In genomic region chr9:87872079-87872624, GRCh38 we compare ENCODE assay signal across 17 cellular contexts. TPM values are rescaled to one million over a fixed set of nuclear protein-coding genes. Genes with fewer than 3 reads are reported as not detected.
DNase-seq lines count a peak whose midpoint lies in the region; ATAC-seq and TF ChIP-seq lines count a peak whose summit lies in the region.
"Had no signal": no experiment of that assay in that cellular context is flagged by ENCODE, and none has a peak within 500 bp of the region (broad histone marks: within the 10 kb centered on the region; RNA-seq: fewer than 3 reads in every experiment).

No MANE protein-coding gene starts in this region.

- H3K4me3 Mint-ChIP-seq in H9: no peak overlapping the region
- H3K4me3 Mint-ChIP-seq: activated naive CD8-positive, alpha-beta T cell; naive thymus-derived CD4-positive, alpha-beta T cell had no signal

- no peak overlapping the region for H3K4me2 ChIP-seq in SK-N-SH
- H3K4me2 ChIP-seq in H9 (ENCODE audit: insufficient read depth, insufficient read length, low read length): no peak overlapping the region

- H2BK12ac ChIP-seq in H9 (ENCODE audit: insufficient read length, low read depth, low read length): no peak overlapping the region

- no peak for TF ChIP-seq RAD21 in SK-N-SH (IDR thresholded peaks at IDR 0.05; ENCODE audit: low read length)

- no peak for TF ChIP-seq POLR2A in testis (IDR thresholded peaks at IDR 0.05)

- CTCF ChIA-PET in SK-N-SH (lab: Yijun Ruan, JAX): interaction anchor here (1.2 kb wide), 1 partner anchor 10 kb away, joined by 4 read pairs; the partner anchor contains the start of gene SPATA31E1

- DNase-seq in SK-N-SH: peak; percentile 85
- DNase-seq in anterior cingulate cortex (lab: John Stamatoyannopoulos, UW): peak in 37 of 58 donors; percentile 4 to 72 (median 39)
- DNase-seq in islet precursor cell: peak; percentile 59
- peak; percentile 61 for DNase-seq in testis
- DNase-seq in SW480 (ENCODE audit: low spot score): no peak
- DNase-seq in stimulated activated CD4-positive, alpha-beta T cell treated with anti-CD3 and anti-CD28 coated beads, Interleukin-2, amount 100 ng/mL, for 48 hours: no peak
- DNase-seq in H9: no peak
- DNase-seq: Caco-2; cortex of kidney; NCI-H1105; NK-92 treated with Interleukin-12 subunit alpha and Interleukin-12 subunit beta, amount 100 ng/mL, for 24 hours had no signal

- H3K9me3 ChIP-seq in SK-N-SH: no peaks in the 10 kb centered on the region
- H3K9me3 ChIP-seq in testis: no peaks in the 10 kb centered on the region
- H3K9me3 ChIP-seq in H9 (ENCODE audit: control insufficient read depth, low read depth, low read length): no peaks in the 10 kb centered on the region
- H3K9me3 ChIP-seq: Caco-2, SJSA1 had no signal

- H2BK15ac ChIP-seq in H9 (ENCODE audit: low read depth, low read length): no peak overlapping the region

- H3K36me3 Mint-ChIP-seq in H9 (ENCODE audit: insufficient read depth in 1 of 3, low read depth in 3 of 3): peaks cover 2 to 4% (median 2%) of the 10 kb centered on the region in 3 experiments; a peak in 3 of 7 replicates
- H3K36me3 Mint-ChIP-seq: activated naive CD8-positive, alpha-beta T cell; naive thymus-derived CD4-positive, alpha-beta T cell had no signal

- peak in 1 of 2 experiments; percentile 43; a peak in 1 of 4 replicates for TF ChIP-seq EP300 in SK-N-SH (IDR thresholded peaks at IDR 0.05; ENCODE audit: borderline replicate concordance in 1 of 2, low read depth in 1 of 2, low read length in 1 of 2)

- H3K4me1 Mint-ChIP-seq in H9: peaks cover 17 to 19% of the 10 kb centered on the region in 2 experiments

- no peak; the same call in 2 of the 3 replicates for ATAC-seq in SK-N-SH treated with all-trans-retinoic acid at 6 μM for 48 hours
- ATAC-seq: naive thymus-derived CD4-positive, alpha-beta T cell had no signal

- H3K4ac ChIP-seq in H9 (ENCODE audit: low read depth, low read length): no peak overlapping the region

- POLR2A ChIA-PET in SK-N-SH (lab: Yijun Ruan, JAX): no interaction called here

- H3T11ph ChIP-seq in H9 (ENCODE audit: low read length): no peak overlapping the region

- H3K79me2 ChIP-seq in SK-N-SH (ENCODE audit: insufficient read depth): no peaks in the 10 kb centered on the region
- no peaks in the 10 kb centered on the region for H3K79me2 ChIP-seq in H9 (ENCODE audit: insufficient read depth, low read length)

- no peak overlapping the region; a peak in 1 of 4 replicates for H3K27ac ChIP-seq in SK-N-SH (ENCODE audit: low read depth in 2 of 2, low read length in 1 of 2)
- no peak overlapping the region for H3K27ac ChIP-seq in testis
- H3K27ac ChIP-seq in H9 (ENCODE audit: insufficient read length, low read depth, low read length): no peak overlapping the region
- H3K27ac ChIP-seq: SJSA1 had no signal

- no peak overlapping the region for H4K8ac ChIP-seq in H9 (replicated peaks; ENCODE audit: insufficient read length, low read depth, low read length)

- H3K36me3 ChIP-seq in SK-N-SH (replicated peaks in 1 of 2; ENCODE audit: control insufficient read depth in 1 of 2, insufficient read depth in 2 of 2, low read length in 1 of 2) (no peaks in the 10 kb centered on the region), testis (ENCODE audit: low read depth, missing control alignments) (no peaks in the 10 kb centered on the region)
- H3K36me3 ChIP-seq: SJSA1 had no signal

- no peaks in the 10 kb centered on the region for H3K23me2 ChIP-seq in H9 (ENCODE audit: insufficient read length, low read depth, low read length, poor library complexity, severe bottlenecking)

- H3K18ac ChIP-seq in H9 (ENCODE audit: insufficient read length, low read depth, low read length): no peak overlapping the region

- H3K9ac ChIP-seq in SK-N-SH (no peak overlapping the region), H9 (ENCODE audit: extremely low read depth, insufficient read length, low read length) (no peak overlapping the region)

- no peak overlapping the region for H2BK5ac ChIP-seq in H9 (ENCODE audit: insufficient read length, low read length)

- intact Hi-C loops in testis (cut with DNase I; ENCODE audit: low total_unique reads): no loop called here

- no peaks in the 10 kb centered on the region for H3K9me2 ChIP-seq in SK-N-SH

- H3K23ac ChIP-seq in H9 (ENCODE audit: insufficient read length, low read depth, low read length): no peak overlapping the region

- no peak for TF ChIP-seq CTCF in SK-N-SH (IDR thresholded peaks at IDR 0.05)
- TF ChIP-seq CTCF in testis (IDR thresholded peaks at IDR 0.05): no peak
- TF ChIP-seq CTCF in H9 (conservative IDR thresholded peaks at IDR 0.05): no peak

- no peak overlapping the region for H3K56ac ChIP-seq in H9 (ENCODE audit: insufficient read length, low read depth, low read length)

- no peak overlapping the region for H2AK5ac ChIP-seq in H9 (ENCODE audit: insufficient read length, low read length)

- no peaks in the 10 kb centered on the region for H3F3A ChIP-seq in SK-N-SH (replicated peaks; ENCODE audit: insufficient read depth)

- H3K14ac ChIP-seq in H9 (ENCODE audit: insufficient read depth, low read length): no peak overlapping the region; the same call in 1 of the 2 replicates

- no peak overlapping the region for H2BK120ac ChIP-seq in H9 (ENCODE audit: low read depth, low read length, poor library complexity, severe bottlenecking)

- H4K20me1 ChIP-seq in SK-N-SH (ENCODE audit: insufficient read depth) (no peaks in the 10 kb centered on the region), H9 (ENCODE audit: control insufficient read depth, insufficient read depth, insufficient read length) (no peaks in the 10 kb centered on the region)

- no peak overlapping the region for H3K27ac Mint-ChIP-seq in H9
- H3K27ac Mint-ChIP-seq: activated naive CD8-positive, alpha-beta T cell; naive thymus-derived CD4-positive, alpha-beta T cell had no signal

- H3K9me3 Mint-ChIP-seq in H9: 0 out of 5 replicates have a peak, but pooled peaks cover 0 to 3% of the 10 kb centered on the region in 2 experiments

- H3K4me3 ChIP-seq in SK-N-SH (ENCODE audit: low read depth in 2 of 2, low read length in 1 of 2) (no peak overlapping the region), testis (no peak overlapping the region)
- H3K4me3 ChIP-seq: SJSA1 had no signal

- H4K5ac ChIP-seq in H9 (ENCODE audit: insufficient read length, low read depth, low read length): no peak overlapping the region

- no peak overlapping the region for H4K91ac ChIP-seq in H9 (ENCODE audit: insufficient read length, low read depth, low read length)

- peaks cover 3% of the 10 kb centered on the region; the same call in 1 of the 2 replicates for H3K27me3 Mint-ChIP-seq in H9 (ENCODE audit: low read depth)

- H2AFZ ChIP-seq in SK-N-SH (ENCODE audit: low read depth) (no peak overlapping the region), H9 (ENCODE audit: low read length) (no peak overlapping the region)

- H2BK20ac ChIP-seq in H9 (ENCODE audit: low read depth, low read length, poor library complexity, severe bottlenecking): no peak overlapping the region

- WGBS in SK-N-SH (ENCODE audit: low lambda C conversion rate): 61% methylated on average over 2 of the region's 8 CpGs
- WGBS in testis, 2 donors: 67 to 100% methylated on average over 1 to 8 of the region's 8 CpGs
- WGBS in H9 (ENCODE audit: extremely low coverage, insufficient read length, low lambda C conversion rate): no CpG with 5 or more reads among the region's 8 CpGs

- H3K4me1 ChIP-seq in SK-N-SH (ENCODE audit: control insufficient read depth in 1 of 2, insufficient read depth in 2 of 2, low read depth in 1 of 2, low read length in 1 of 2) (peaks cover 0 to 18% of the 10 kb centered on the region in 2 experiments; a peak in 1 of 4 replicates), testis (peaks cover 6% of the 10 kb centered on the region), H9 (ENCODE audit: insufficient read depth, low read length) (peaks cover 4% of the 10 kb centered on the region; the same call in 1 of the 2 replicates)

- H3K79me1 ChIP-seq in H9 (ENCODE audit: insufficient read depth, low read depth, low read length, poor library complexity, severe bottlenecking): no peaks in the 10 kb centered on the region

- no peaks in the 10 kb centered on the region for H3K27me3 ChIP-seq in SK-N-SH (ENCODE audit: insufficient read depth)
- H3K27me3 ChIP-seq in testis: no peaks in the 10 kb centered on the region
- no peaks in the 10 kb centered on the region for H3K27me3 ChIP-seq in H9 (ENCODE audit: insufficient read depth, low read length)
- H3K27me3 ChIP-seq: SJSA1 had no signal

TF ChIP-seq in SK-N-SH, 30 proteins besides CTCF, POLR2A, EP300 and RAD21 (continues in another document):
- TF ChIP-seq PBX3 (IDR thresholded peaks at IDR 0.05) (no peak), GABPA (IDR thresholded peaks at IDR 0.05; ENCODE audit: low read depth) (no peak)

TF ChIP-seq in SK-N-SH treated with all-trans-retinoic acid at 6 μM for 48 hours, 23 proteins besides CTCF, POLR2A, EP300 and RAD21 (continues in another document):
- no peak for TF ChIP-seq TCF4 (CRISPR knock-in tag; IDR thresholded peaks at IDR 0.05; ENCODE audit: borderline replicate concordance)
- no peak for TF ChIP-seq RARB (CRISPR knock-in tag; IDR thresholded peaks at IDR 0.05)
- TF ChIP-seq ISL1 (CRISPR knock-in tag; IDR thresholded peaks at IDR 0.05): no peak
- no peak for TF ChIP-seq CREB5 (CRISPR knock-in tag; IDR thresholded peaks at IDR 0.05; ENCODE audit: low read depth)
- TF ChIP-seq ZFP3 (CRISPR knock-in tag; IDR thresholded peaks at IDR 0.05): no peak
- no peak for TF ChIP-seq ZNF565 (CRISPR knock-in tag; conservative IDR thresholded peaks at IDR 0.05; ENCODE audit: low read depth)

RNA-seq across cellular contexts. Expression of gene SPATA31E1, which starts 10.5 kb away (rescaled TPM):
- polyA plus RNA-seq in SK-N-SH (2012; rRNA removed): not detected in 2 replicates
- polyA plus RNA-seq in SK-N-SH (2012; cell fraction: cytosol; rRNA removed): not detected in 2 replicates
- polyA plus RNA-seq in SK-N-SH (2012; cell fraction: nucleus; rRNA removed): not detected in 2 replicates
- total RNA-seq in testis: 1 to 10 TPM; 4.6 to 4.8 TPM
- 25.0 TPM for polyA plus RNA-seq in testis (ENCODE audit: insufficient read depth, low read depth, low replicate concordance)
- total RNA-seq in H9 (2021): 0.07 and 0.09 TPM in 2 replicates
- total RNA-seq: Caco-2; kidney epithelial cell; naive thymus-derived CD4-positive, alpha-beta T cell had no signal
- polyA plus RNA-seq: naive thymus-derived CD4-positive, alpha-beta T cell had no signal

RNA-seq across cellular contexts. Expression of gene SPATA31C1, which starts 45.6 kb away (rescaled TPM):
- polyA plus RNA-seq in SK-N-SH (2012; rRNA removed) (not detected in 2 replicates), testis (ENCODE audit: insufficient read depth, low read depth, low replicate concordance) (21.1 TPM)
- not detected in 2 replicates for polyA plus RNA-seq in SK-N-SH (2012; cell fraction: cytosol; rRNA removed)
- polyA plus RNA-seq in SK-N-SH (2012; cell fraction: nucleus; rRNA removed): not detected in 2 replicates
- total RNA-seq in testis (10 to 100 TPM in 1 of 2 donors, 1 to 10 TPM in 1; 5.9 to 13.5 TPM), H9 (2021) (0.15 TPM in 2 replicates)
- total RNA-seq: Caco-2; kidney epithelial cell; naive thymus-derived CD4-positive, alpha-beta T cell; SJSA1 had no signal
- polyA plus RNA-seq: naive thymus-derived CD4-positive, alpha-beta T cell; thymus had no signal

Comparison
In these comparisons a context has a peak if more than half of its experiments do, and no peak if none do; other contexts are left out.
1. DNase-seq: peak in SK-N-SH (single experiment), anterior cingulate cortex (37 of 58), islet precursor cell (single experiment) and testis (single experiment); none in SW480 (single experiment), stimulated activated CD4-positive, alpha-beta T cell treated with anti-CD3 and anti-CD28 coated beads, Interleukin-2, amount 100 ng/mL, for 48 hours (0 of 2) and H9 (single experiment).